In the genomic region with DNA sequence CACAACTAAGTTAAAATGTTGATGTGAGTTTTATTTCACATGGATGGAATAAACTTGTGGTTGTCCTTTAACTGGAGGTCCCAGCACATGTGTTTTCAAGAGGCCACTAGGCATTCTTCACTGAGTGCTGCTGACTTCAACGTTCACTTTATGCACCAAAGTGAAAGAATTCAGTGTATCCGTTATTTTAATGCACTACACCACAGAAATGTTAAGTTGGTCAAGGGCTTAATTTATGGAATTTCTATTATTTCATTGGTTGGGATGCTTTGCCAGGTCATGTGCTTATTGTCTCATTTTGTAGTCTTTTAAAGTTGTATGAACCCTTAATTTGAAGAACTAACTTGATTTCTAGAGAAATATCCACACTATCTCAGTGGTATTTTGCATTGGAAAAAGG, we compare ENCODE assay signal across 26 cellular contexts.
"Had no signal": no experiment of that assay in that cellular context is flagged by ENCODE, and none has a peak within 500 bp of the region (broad histone marks: within the 10 kb centered on the region; RNA-seq: fewer than 3 reads in every experiment).

No MANE protein-coding gene starts in this region.

- H3K36me3 ChIP-seq: breast epithelium, esophagus squamous epithelium, ovary, prostate gland, stomach, suprapubic skin, tibial nerve had no signal

- H3K9me3 ChIP-seq: ovary, prostate gland, suprapubic skin had no signal

- H3K27ac ChIP-seq: breast epithelium, dorsolateral prefrontal cortex, esophagus squamous epithelium, left ventricle myocardium inferior, ovary, prostate gland, right atrium auricular region, skin epidermis, stomach, suprapubic skin, tibial nerve had no signal

- H3K4me1 Mint-ChIP-seq: activated B cell treated with CpG ODN at 0.5 μM for 24 hours, natural killer cell had no signal

- H3K9me3 Mint-ChIP-seq: effector memory CD8-positive, alpha-beta T cell; natural killer cell had no signal

- DNase-seq: activated B cell treated with CpG ODN at 0.5 μM for 24 hours; activated CD4-positive, alpha-beta T cell treated with anti-CD3 and anti-CD28 coated beads for 36 hours; activated CD4-positive, alpha-beta T cell treated with anti-CD3 and anti-CD28 coated beads, Interleukin-2, amount 50 U/mL, for 48 hours; activated CD8-positive, alpha-beta memory T cell treated with anti-CD3 and anti-CD28 coated beads, Interleukin-2, amount 50 U/mL, for 48 hours; activated naive CD4-positive, alpha-beta T cell treated with Interleukin-2 at 50 U/mL for 16 hours; activated naive CD8-positive, alpha-beta T cell treated with anti-CD3 and anti-CD28 coated beads for 36 hours; activated T-cell treated with anti-CD3 and anti-CD28 coated beads, Interleukin-2, amount 50 U/mL, for 48 hours; dorsolateral prefrontal cortex; effector memory CD8-positive, alpha-beta T cell; esophagus squamous epithelium; kidney glomerular epithelial cell; left ventricle myocardium inferior; natural killer cell; ovary; stomach had no signal

- H3K27me3 ChIP-seq: breast epithelium, ovary, right atrium auricular region, stomach, suprapubic skin, tibial nerve had no signal

- H3K27me3 Mint-ChIP-seq: activated B cell treated with CpG ODN at 0.5 μM for 24 hours; stimulated activated memory B cell treated with anti-CD40 and anti-IgM and Interleukin-4, amounts not matched to agents 10 μg/mL and 1 μg/mL and 100 μg/mL, for 72 hours had no signal

- H3K4me3 ChIP-seq: breast epithelium, dorsolateral prefrontal cortex, esophagus squamous epithelium, left ventricle myocardium inferior, ovary, prostate gland, right atrium auricular region, skin epidermis, stomach, suprapubic skin, tibial nerve had no signal

- H3K27ac Mint-ChIP-seq: activated B cell treated with CpG ODN at 0.5 μM for 24 hours; activated CD4-positive, alpha-beta T cell treated with anti-CD3 and anti-CD28 coated beads for 36 hours; activated naive CD8-positive, alpha-beta T cell treated with anti-CD3 and anti-CD28 coated beads for 36 hours; effector memory CD8-positive, alpha-beta T cell; mesothelial cell of epicardium; natural killer cell; stimulated activated memory B cell treated with anti-CD40 and anti-IgM and Interleukin-4, amounts not matched to agents 10 μg/mL and 1 μg/mL and 100 μg/mL, for 72 hours had no signal

- H3K4me1 ChIP-seq: breast epithelium, prostate gland, tibial nerve had no signal

- FAIRE-seq: colon, endothelial cell of umbilical vein had no signal

- H3K36me3 Mint-ChIP-seq: activated naive CD8-positive, alpha-beta T cell treated with anti-CD3 and anti-CD28 coated beads for 36 hours; mesothelial cell of epicardium; natural killer cell had no signal

- H3K4me3 Mint-ChIP-seq: activated B cell treated with CpG ODN at 0.5 μM for 24 hours; activated CD4-positive, alpha-beta T cell treated with anti-CD3 and anti-CD28 coated beads for 36 hours; activated naive CD8-positive, alpha-beta T cell treated with anti-CD3 and anti-CD28 coated beads for 36 hours; central memory CD8-positive, alpha-beta T cell; effector memory CD8-positive, alpha-beta T cell; mesothelial cell of epicardium; natural killer cell; stimulated activated memory B cell treated with anti-CD40 and anti-IgM and Interleukin-4, amounts not matched to agents 10 μg/mL and 1 μg/mL and 100 μg/mL, for 72 hours had no signal

- ATAC-seq: activated CD4-positive, alpha-beta T cell treated with anti-CD3 and anti-CD28 coated beads for 36 hours; effector memory CD8-positive, alpha-beta T cell; natural killer cell; stimulated activated memory B cell treated with anti-CD40 and anti-IgM and Interleukin-4, amounts not matched to agents 10 μg/mL and 1 μg/mL and 100 μg/mL, for 72 hours had no signal
